Comparison of ENCODE assay signal across 8 cellular contexts in genomic region chr3:37546876-37547275, GRCh38.
A peak's percentile ranks its signal among the peaks of the same experiment; 100 is the strongest.
DNase-seq lines count a peak whose midpoint lies in the region; ATAC-seq and TF ChIP-seq lines count a peak whose summit lies in the region.

No MANE protein-coding gene starts in this region.

- H3K36me3 ChIP-seq in GM06990 (ENCODE audit: control insufficient read depth, insufficient read depth, low read length), result no peaks in the 10 kb centered on the region

- H3K27me3 Mint-ChIP-seq in neural crest cell (ENCODE audit: low read depth), result no peaks in the 10 kb centered on the region

- H3K9me3 Mint-ChIP-seq in neural crest cell, result no peaks in the 10 kb centered on the region

- H3K4me1 Mint-ChIP-seq in neural crest cell, result peaks cover 23% of the 10 kb centered on the region

- TF ChIP-seq CTCF in GM06990 (IDR thresholded peaks at IDR 0.05; ENCODE audit: insufficient read depth, low read length, poor library complexity, severe bottlenecking) (peak; percentile 22), neural crest cell (conservative IDR thresholded peaks at IDR 0.05) (peak; percentile 33)

- H3K4me3 ChIP-seq in GM06990 (replicated peaks; ENCODE audit: low read depth, low read length), result no peak overlapping the region

- ATAC-seq in HG02870 (IDR thresholded peaks at IDR 0.05; ENCODE audit: unreplicated experiment) (no peak), GM18517 (IDR thresholded peaks at IDR 0.05; ENCODE audit: unreplicated experiment) (no peak)

- DNase-seq in GM06990 (ENCODE audit: extremely low read depth, insufficient read length) (no peak), LHCN-M2 (ENCODE audit: low read depth) (peak; percentile 29), dermis microvascular lymphatic vessel endothelial cell (ENCODE audit: low read depth in 2 of 2) (peak; percentile 4 to 40), neural crest cell (ENCODE audit: low read depth, low spot score) (no peak), NCI-H2227 (lab: John Stamatoyannopoulos, UW; ENCODE audit: unreplicated experiment) (no peak)
- DNase-seq in activated effector memory CD4-positive, alpha-beta T cell treated with Interleukin-2 at 50 U/mL for 16 hours, result no peak

- no peak overlapping the region for H3K4me3 Mint-ChIP-seq in neural crest cell

- H3K27ac Mint-ChIP-seq in neural crest cell (ENCODE audit: unreplicated experiment), result no peak overlapping the region

- no peaks in the 10 kb centered on the region; the same call in none of the 2 replicates for H3K27me3 ChIP-seq in GM06990 (replicated peaks; ENCODE audit: control insufficient read depth, insufficient read depth, low read length)

- H3K36me3 Mint-ChIP-seq in neural crest cell (ENCODE audit: low read depth), result no peaks in the 10 kb centered on the region

Comparison
In these comparisons a context has a peak if more than half of its experiments do, and no peak if none do; other contexts are left out.
1. DNase-seq: peak in LHCN-M2 (single experiment) and dermis microvascular lymphatic vessel endothelial cell (2 of 2); none in GM06990 (single experiment), neural crest cell (single experiment), NCI-H2227 (single experiment) and activated effector memory CD4-positive, alpha-beta T cell treated with Interleukin-2 at 50 U/mL for 16 hours (single experiment).